In genomic region chr15:65841121-65841930, GRCh38 we compare ENCODE assay signal across 1 cellular context.
TF ChIP-seq lines count a peak whose summit lies in the region.

No MANE protein-coding gene starts in this region.

TF ChIP-seq in GM23338, 12 proteins besides CTCF, POLR2A, EP300 and RAD21 (continued from another document):
- TF ChIP-seq ZNF462 (CRISPR knock-in tag; IDR thresholded peaks at IDR 0.05): no peak
- no peak for TF ChIP-seq ZNF114 (CRISPR knock-in tag; IDR thresholded peaks at IDR 0.05)
- no peak for TF ChIP-seq NANOG (IDR thresholded peaks at IDR 0.05; ENCODE audit: borderline replicate concordance)
- no peak for TF ChIP-seq POLR2AphosphoS5 (IDR thresholded peaks at IDR 0.05; ENCODE audit: low read depth)
- TF ChIP-seq JUNB (IDR thresholded peaks at IDR 0.05; ENCODE audit: unreplicated experiment): no peak
- TF ChIP-seq ZNF331 (CRISPR knock-in tag; IDR thresholded peaks at IDR 0.05; ENCODE audit: low read depth): no peak
- no peak for TF ChIP-seq STAT1 (IDR thresholded peaks at IDR 0.05; ENCODE audit: unreplicated experiment)
- TF ChIP-seq EZH2phosphoT487 (IDR thresholded peaks at IDR 0.05; ENCODE audit: unreplicated experiment): no peak
- TF ChIP-seq ETS1 (IDR thresholded peaks at IDR 0.05): no peak
- no peak for TF ChIP-seq EZH2 (IDR thresholded peaks at IDR 0.05; ENCODE audit: low read depth, unreplicated experiment)
